ENCODE assay signal across 1 cellular context in genomic region chr6:160883560-160883959, GRCh38.
TF ChIP-seq lines count a peak whose summit lies in the region.

No MANE protein-coding gene starts in this region.

TF ChIP-seq in GM12878, 131 proteins besides CTCF, POLR2A, EP300 and RAD21 (continued from another document):
- TF ChIP-seq ZBTB11 (CRISPR knock-in tag; IDR thresholded peaks at IDR 0.05) (no peak), ZNF592 (IDR thresholded peaks at IDR 0.05) (no peak), REST (IDR thresholded peaks at IDR 0.05; ENCODE audit: low read depth, low read length) (no peak), NR2F1 (conservative IDR thresholded peaks at IDR 0.05) (no peak), BCL3 (IDR thresholded peaks at IDR 0.05; ENCODE audit: borderline replicate concordance, insufficient read depth, low read depth, low read length, poor library complexity, severe bottlenecking) (no peak), RUNX3 (IDR thresholded peaks at IDR 0.05; ENCODE audit: low read length) (no peak)
